In genomic region chr9:91043786-91044185, GRCh38 we compare ENCODE assay signal across 17 cellular contexts.
"Had no signal": no experiment of that assay in that cellular context is flagged by ENCODE, and none has a peak within 500 bp of the region (broad histone marks: within the 10 kb centered on the region; RNA-seq: fewer than 3 reads in every experiment).

No MANE protein-coding gene starts in this region.

- H3K9me3 ChIP-seq: body of pancreas, right lobe of liver had no signal

- H3K4me1 ChIP-seq: body of pancreas, foreskin keratinocyte had no signal

- ATAC-seq: body of pancreas; effector memory CD8-positive, alpha-beta T cell; foreskin keratinocyte; naive thymus-derived CD4-positive, alpha-beta T cell; right lobe of liver; T-cell had no signal

- H3K27me3 ChIP-seq: body of pancreas, foreskin keratinocyte, right lobe of liver had no signal

- DNase-seq: activated CD4-positive, alpha-beta T cell treated with anti-CD3 and anti-CD28 coated beads, Interleukin-2, amount 50 U/mL, for 1 hour; activated effector memory CD4-positive, alpha-beta T cell treated with Interleukin-2 at 50 U/mL for 16 hours; amniotic stem cell; body of pancreas; cortex of kidney; effector memory CD8-positive, alpha-beta T cell; foreskin keratinocyte; immature natural killer cell; mammary epithelial cell; naive thymus-derived CD4-positive, alpha-beta T cell; nucleus accumbens; right lobe of liver; stimulated activated CD4-positive, alpha-beta T cell treated with anti-CD3 and anti-CD28 coated beads, Interleukin-4, amount 100 ng/mL, for 4 hours; stimulated activated CD8-positive, alpha-beta memory T cell treated with anti-CD3 and anti-CD28 coated beads, Interleukin-4, amount 100 ng/mL, for 48 hours; T-cell; T-helper 9 cell had no signal

- H3K27ac ChIP-seq: body of pancreas, foreskin keratinocyte, right lobe of liver had no signal

- H3K36me3 ChIP-seq: right lobe of liver had no signal

- H3K4me3 ChIP-seq: body of pancreas, right lobe of liver, smooth muscle cell had no signal
